Comparison of ENCODE assay signal across 8 cellular contexts in genomic region chr2:102103992-102104871, GRCh38. TPM values are rescaled to one million over a fixed set of nuclear protein-coding genes. Genes with fewer than 3 reads are reported as not detected.
DNase-seq lines count a peak whose midpoint lies in the region; TF ChIP-seq lines count a peak whose summit lies in the region.

No MANE protein-coding gene starts in this region.

- H3K9ac ChIP-seq in GM23248, result peak overlapping the region; percentile 89

- no peaks in the 10 kb centered on the region for H4K20me1 ChIP-seq in GM23248 (ENCODE audit: insufficient read depth)

- in situ Hi-C loops in GM23248 (cut with MboI), result no loop called here

- 2% methylated on average over 15 of the region's 15 CpGs for WGBS in GM23248 (ENCODE audit: low coverage in 1 of 2, low lambda C conversion rate in 2 of 2, missing lambda C conversion rate in 2 of 2), 2 experiments

- H3K27me3 ChIP-seq in GM23248 (replicated peaks; ENCODE audit: insufficient read depth) (no peaks in the 10 kb centered on the region), left ventricle myocardium inferior (ENCODE audit: low read depth) (no peaks in the 10 kb centered on the region)

- H3K9me2 ChIP-seq in GM23248 (ENCODE audit: insufficient read depth), result no peaks in the 10 kb centered on the region; the same call in 1 of the 2 replicates

- no peak for TF ChIP-seq CTCF in left ventricle myocardium inferior (IDR thresholded peaks at IDR 0.05; ENCODE audit: borderline replicate concordance)

- H3F3A ChIP-seq in GM23248 (ENCODE audit: insufficient read depth), result peaks cover 73% of the 10 kb centered on the region

- H3K9me3 ChIP-seq in GM23248 (ENCODE audit: low read depth), result no peaks in the 10 kb centered on the region
- H3K9me3 ChIP-seq in left ventricle myocardium inferior (replicated peaks), result no peaks in the 10 kb centered on the region

- H3K36me3 ChIP-seq in GM23248 (ENCODE audit: low read depth) (no peaks in the 10 kb centered on the region), left ventricle myocardium inferior (no peaks in the 10 kb centered on the region)

- peaks cover 38% of the 10 kb centered on the region for H3K79me2 ChIP-seq in GM23248 (ENCODE audit: insufficient read depth)

- peak; percentile 88 for DNase-seq in EL
- DNase-seq in GM23248, result peak; percentile 98
- DNase-seq in NAMALWA (ENCODE audit: low spot score), result peak; percentile 15
- DNase-seq in activated T-helper 9 cell treated with anti-CD3 and anti-CD28 coated beads, Interleukin-2, amount 50 U/mL, for 16 hours (ENCODE audit: low read depth), result peak; percentile 53
- DNase-seq in left ventricle myocardium inferior, result peak; percentile 62
- DNase-seq in stimulated activated CD4-positive, alpha-beta T cell treated with anti-CD3 and anti-CD28 coated beads, Interleukin-1b, Interleukin-23, amount 100 ng/mL, for 24 hours (ENCODE audit: low read depth in 4 of 4, low spot score in 1 of 4), result peak; percentile 34 to 76 (median 58)
- no peak for DNase-seq in NCI-H146 (lab: John Stamatoyannopoulos, UW)
- no peak for DNase-seq in Ammon's horn (ENCODE audit: low spot score)

- H3K4me1 ChIP-seq in GM23248 (ENCODE audit: insufficient read depth) (peaks cover 59% of the 10 kb centered on the region), left ventricle myocardium inferior (peaks cover 24% of the 10 kb centered on the region)

- intact Hi-C loops in left ventricle myocardium inferior (cut with micrococcal nuclease), result no loop called here

- H3K27ac ChIP-seq in GM23248 (peak overlapping the region; percentile 92), left ventricle myocardium inferior (replicated peaks) (peak overlapping the region; percentile 77)

- H2AFZ ChIP-seq in GM23248, result peak overlapping the region; percentile 60

- peak overlapping the region; percentile 85 for H3K4me3 ChIP-seq in GM23248
- peak overlapping the region; percentile 59 for H3K4me3 ChIP-seq in left ventricle myocardium inferior

- peak overlapping the region; percentile 97 for H3K4me2 ChIP-seq in GM23248 (ENCODE audit: unreplicated experiment)

RNA-seq across cellular contexts. Expression of gene IL1R1, which starts 38.3 kb away (rescaled TPM):
- 87.9 and 93.5 TPM in 2 replicates for total RNA-seq in GM23248 (2014; rRNA removed; shearing (Covaris generic))
- polyA plus RNA-seq in GM23248 (2016; fragmentation: Nextera tagmentation; extraction: Ambion mirVana), result 75.4 and 78.5 TPM in 2 replicates
- 22.6 TPM for total RNA-seq in left ventricle myocardium inferior

Comparison
In these comparisons a context has a peak if more than half of its experiments do, and no peak if none do; other contexts are left out.
1. DNase-seq: peak in EL (single experiment), GM23248 (single experiment), NAMALWA (single experiment), activated T-helper 9 cell treated with anti-CD3 and anti-CD28 coated beads, Interleukin-2, amount 50 U/mL, for 16 hours (single experiment), left ventricle myocardium inferior (single experiment) and stimulated activated CD4-positive, alpha-beta T cell treated with anti-CD3 and anti-CD28 coated beads, Interleukin-1b, Interleukin-23, amount 100 ng/mL, for 24 hours (4 of 4); none in NCI-H146 (single experiment) and Ammon's horn (single experiment).